Comparison of ENCODE assay signal across 1 cellular context in the genomic region with DNA sequence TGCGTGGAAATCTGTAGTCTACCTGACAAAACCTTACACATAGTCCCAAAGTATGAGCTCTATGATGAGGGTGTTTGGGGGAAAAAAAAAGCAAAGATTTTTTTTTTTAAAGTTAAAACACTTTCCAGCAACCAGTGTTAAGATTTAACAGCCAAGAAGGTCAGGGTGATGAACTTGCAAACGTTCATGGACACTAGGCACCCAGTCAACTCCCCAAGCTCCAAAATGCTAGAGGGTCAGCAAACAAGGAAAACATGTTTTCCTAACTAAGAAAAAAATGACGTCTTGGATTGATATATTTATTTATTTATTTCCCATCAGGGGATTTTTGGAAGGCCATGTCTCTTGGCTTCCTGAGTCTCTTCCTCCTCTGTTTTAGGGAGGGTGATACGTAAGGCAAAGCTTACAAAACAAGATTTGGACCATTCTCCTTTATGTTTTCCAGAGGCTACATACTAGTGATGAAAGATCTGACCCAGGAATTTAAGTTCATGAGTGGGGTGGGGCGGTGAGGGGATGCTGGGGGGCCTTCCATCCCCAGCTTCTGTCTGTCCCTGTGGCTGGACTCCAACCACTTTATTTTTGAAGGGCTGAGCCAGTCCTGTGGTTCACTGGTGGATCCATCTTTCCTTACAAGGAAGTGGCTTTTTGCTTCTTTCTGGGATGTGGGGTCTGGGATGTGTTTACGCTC.
TF ChIP-seq lines count a peak whose summit lies in the region.

No MANE protein-coding gene starts in this region.

TF ChIP-seq in HepG2, 621 proteins besides CTCF, POLR2A, EP300 and RAD21 (continued from another document):
- TF ChIP-seq, protein P1, sequence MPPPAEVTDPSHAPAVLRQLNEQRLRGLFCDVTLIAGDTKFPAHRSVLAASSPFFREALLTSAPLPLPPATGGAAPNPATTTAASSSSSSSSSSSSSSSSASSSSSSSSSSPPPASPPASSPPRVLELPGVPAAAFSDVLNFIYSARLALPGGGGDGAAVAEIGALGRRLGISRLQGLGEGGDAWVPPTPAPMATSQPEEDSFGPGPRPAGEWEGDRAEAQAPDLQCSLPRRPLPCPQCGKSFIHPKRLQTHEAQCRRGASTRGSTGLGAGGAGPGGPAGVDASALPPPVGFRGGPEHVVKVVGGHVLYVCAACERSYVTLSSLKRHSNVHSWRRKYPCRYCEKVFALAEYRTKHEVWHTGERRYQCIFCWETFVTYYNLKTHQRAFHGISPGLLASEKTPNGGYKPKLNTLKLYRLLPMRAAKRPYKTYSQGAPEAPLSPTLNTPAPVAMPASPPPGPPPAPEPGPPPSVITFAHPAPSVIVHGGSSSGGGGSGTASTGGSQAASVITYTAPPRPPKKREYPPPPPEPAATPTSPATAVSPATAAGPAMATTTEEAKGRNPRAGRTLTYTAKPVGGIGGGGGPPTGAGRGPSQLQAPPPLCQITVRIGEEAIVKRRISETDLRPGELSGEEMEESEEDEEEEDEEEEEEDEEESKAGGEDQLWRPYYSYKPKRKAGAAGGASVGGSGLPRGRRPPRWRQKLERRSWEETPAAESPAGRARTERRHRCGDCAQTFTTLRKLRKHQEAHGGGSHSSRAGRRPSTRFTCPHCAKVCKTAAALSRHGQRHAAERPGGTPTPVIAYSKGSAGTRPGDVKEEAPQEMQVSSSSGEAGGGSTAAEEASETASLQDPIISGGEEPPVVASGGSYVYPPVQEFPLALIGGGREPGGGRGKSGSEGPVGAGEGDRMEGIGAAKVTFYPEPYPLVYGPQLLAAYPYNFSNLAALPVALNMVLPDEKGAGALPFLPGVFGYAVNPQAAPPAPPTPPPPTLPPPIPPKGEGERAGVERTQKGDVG (CRISPR knock-in tag; IDR thresholded peaks at IDR 0.05; ENCODE audit: borderline replicate concordance): no peak
- no peak for TF ChIP-seq ZNF205 (CRISPR knock-in tag; IDR thresholded peaks at IDR 0.05)
- no peak for TF ChIP-seq KDM1A (CRISPR knock-in tag; IDR thresholded peaks at IDR 0.05)
- TF ChIP-seq, protein P2, sequence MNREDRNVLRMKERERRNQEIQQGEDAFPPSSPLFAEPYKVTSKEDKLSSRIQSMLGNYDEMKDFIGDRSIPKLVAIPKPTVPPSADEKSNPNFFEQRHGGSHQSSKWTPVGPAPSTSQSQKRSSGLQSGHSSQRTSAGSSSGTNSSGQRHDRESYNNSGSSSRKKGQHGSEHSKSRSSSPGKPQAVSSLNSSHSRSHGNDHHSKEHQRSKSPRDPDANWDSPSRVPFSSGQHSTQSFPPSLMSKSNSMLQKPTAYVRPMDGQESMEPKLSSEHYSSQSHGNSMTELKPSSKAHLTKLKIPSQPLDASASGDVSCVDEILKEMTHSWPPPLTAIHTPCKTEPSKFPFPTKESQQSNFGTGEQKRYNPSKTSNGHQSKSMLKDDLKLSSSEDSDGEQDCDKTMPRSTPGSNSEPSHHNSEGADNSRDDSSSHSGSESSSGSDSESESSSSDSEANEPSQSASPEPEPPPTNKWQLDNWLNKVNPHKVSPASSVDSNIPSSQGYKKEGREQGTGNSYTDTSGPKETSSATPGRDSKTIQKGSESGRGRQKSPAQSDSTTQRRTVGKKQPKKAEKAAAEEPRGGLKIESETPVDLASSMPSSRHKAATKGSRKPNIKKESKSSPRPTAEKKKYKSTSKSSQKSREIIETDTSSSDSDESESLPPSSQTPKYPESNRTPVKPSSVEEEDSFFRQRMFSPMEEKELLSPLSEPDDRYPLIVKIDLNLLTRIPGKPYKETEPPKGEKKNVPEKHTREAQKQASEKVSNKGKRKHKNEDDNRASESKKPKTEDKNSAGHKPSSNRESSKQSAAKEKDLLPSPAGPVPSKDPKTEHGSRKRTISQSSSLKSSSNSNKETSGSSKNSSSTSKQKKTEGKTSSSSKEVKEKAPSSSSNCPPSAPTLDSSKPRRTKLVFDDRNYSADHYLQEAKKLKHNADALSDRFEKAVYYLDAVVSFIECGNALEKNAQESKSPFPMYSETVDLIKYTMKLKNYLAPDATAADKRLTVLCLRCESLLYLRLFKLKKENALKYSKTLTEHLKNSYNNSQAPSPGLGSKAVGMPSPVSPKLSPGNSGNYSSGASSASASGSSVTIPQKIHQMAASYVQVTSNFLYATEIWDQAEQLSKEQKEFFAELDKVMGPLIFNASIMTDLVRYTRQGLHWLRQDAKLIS (CRISPR knock-in tag; IDR thresholded peaks at IDR 0.05): no peak
- no peak for TF ChIP-seq ZNF703 (CRISPR knock-in tag; IDR thresholded peaks at IDR 0.05; ENCODE audit: borderline replicate concordance)
- TF ChIP-seq MIER3 (CRISPR knock-in tag; IDR thresholded peaks at IDR 0.05; ENCODE audit: borderline replicate concordance): no peak
- TF ChIP-seq ZBTB21 (CRISPR knock-in tag; IDR thresholded peaks at IDR 0.05): no peak
- no peak for TF ChIP-seq ZNF761 (CRISPR knock-in tag; conservative IDR thresholded peaks at IDR 0.05)
- no peak for TF ChIP-seq IKZF1 (IDR thresholded peaks at IDR 0.05)
- no peak for TF ChIP-seq MED8 (CRISPR knock-in tag; IDR thresholded peaks at IDR 0.05; ENCODE audit: insufficient replicate concordance)
- no peak for TF ChIP-seq ISX (CRISPR knock-in tag; conservative IDR thresholded peaks at IDR 0.05)
- TF ChIP-seq ZNF552 (CRISPR knock-in tag; IDR thresholded peaks at IDR 0.05; ENCODE audit: borderline replicate concordance): no peak
- TF ChIP-seq AHR (CRISPR knock-in tag; IDR thresholded peaks at IDR 0.05): no peak
- TF ChIP-seq REL (CRISPR knock-in tag; conservative IDR thresholded peaks at IDR 0.05): no peak
- TF ChIP-seq ZNF709 (CRISPR knock-in tag; IDR thresholded peaks at IDR 0.05): no peak
- no peak for TF ChIP-seq ZSCAN12 (CRISPR knock-in tag; IDR thresholded peaks at IDR 0.05)
- TF ChIP-seq, protein P3, sequence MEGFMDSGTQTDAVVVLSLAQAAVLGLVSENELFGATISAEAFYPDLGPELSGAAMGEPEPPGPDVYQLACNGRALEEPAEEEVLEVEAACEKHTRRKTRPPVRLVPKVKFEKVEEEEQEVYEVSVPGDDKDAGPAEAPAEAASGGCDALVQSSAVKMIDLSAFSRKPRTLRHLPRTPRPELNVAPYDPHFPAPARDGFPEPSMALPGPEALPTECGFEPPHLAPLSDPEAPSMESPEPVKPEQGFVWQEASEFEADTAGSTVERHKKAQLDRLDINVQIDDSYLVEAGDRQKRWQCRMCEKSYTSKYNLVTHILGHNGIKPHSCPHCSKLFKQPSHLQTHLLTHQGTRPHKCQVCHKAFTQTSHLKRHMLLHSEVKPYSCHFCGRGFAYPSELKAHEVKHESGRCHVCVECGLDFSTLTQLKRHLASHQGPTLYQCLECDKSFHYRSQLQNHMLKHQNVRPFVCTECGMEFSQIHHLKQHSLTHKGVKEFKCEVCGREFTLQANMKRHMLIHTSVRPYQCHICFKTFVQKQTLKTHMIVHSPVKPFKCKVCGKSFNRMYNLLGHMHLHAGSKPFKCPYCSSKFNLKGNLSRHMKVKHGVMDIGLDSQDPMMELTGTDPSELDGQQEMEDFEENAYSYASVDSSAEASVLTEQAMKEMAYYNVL (CRISPR knock-in tag; IDR thresholded peaks at IDR 0.05; ENCODE audit: borderline replicate concordance): no peak
- TF ChIP-seq, protein P4, sequence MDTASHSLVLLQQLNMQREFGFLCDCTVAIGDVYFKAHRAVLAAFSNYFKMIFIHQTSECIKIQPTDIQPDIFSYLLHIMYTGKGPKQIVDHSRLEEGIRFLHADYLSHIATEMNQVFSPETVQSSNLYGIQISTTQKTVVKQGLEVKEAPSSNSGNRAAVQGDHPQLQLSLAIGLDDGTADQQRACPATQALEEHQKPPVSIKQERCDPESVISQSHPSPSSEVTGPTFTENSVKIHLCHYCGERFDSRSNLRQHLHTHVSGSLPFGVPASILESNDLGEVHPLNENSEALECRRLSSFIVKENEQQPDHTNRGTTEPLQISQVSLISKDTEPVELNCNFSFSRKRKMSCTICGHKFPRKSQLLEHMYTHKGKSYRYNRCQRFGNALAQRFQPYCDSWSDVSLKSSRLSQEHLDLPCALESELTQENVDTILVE (CRISPR knock-in tag; IDR thresholded peaks at IDR 0.05): no peak
